In the genomic region with DNA sequence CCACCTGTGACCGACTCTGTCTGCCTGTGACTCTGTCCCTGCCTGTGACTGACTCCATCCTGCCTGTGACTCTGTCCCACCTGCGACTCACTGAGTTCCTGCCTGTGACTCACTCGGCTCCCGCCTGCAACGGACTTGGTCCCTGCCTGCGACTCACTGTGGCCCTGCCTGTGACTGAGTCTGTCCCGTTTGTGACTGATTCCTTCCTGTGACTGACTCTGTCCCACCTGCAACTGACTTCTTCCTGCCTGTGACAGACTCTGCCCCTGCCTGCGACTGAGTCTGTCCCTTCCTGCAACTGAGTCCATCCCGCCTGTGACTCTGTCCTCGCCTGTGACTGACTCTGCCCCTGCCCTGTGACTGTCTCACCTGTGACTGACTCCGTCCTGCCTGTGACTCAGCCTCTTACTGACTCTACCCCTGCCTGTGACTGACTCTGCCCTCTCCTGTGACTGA, we compare ENCODE assay signal across 9 cellular contexts. TPM values are rescaled to one million over a fixed set of nuclear protein-coding genes. Genes with fewer than 3 reads are reported as not detected.
DNase-seq lines count a peak whose midpoint lies in the region; ATAC-seq and TF ChIP-seq lines count a peak whose summit lies in the region.
"Had no signal": no experiment of that assay in that cellular context is flagged by ENCODE, and none has a peak within 500 bp of the region (broad histone marks: within the 10 kb centered on the region; RNA-seq: fewer than 3 reads in every experiment).

No MANE protein-coding gene starts in this region.

- H3K27ac ChIP-seq in breast epithelium (no peak overlapping the region), vagina (peak overlapping the region; percentile 3)

- H3K27me3 Mint-ChIP-seq in MCF 10A (ENCODE audit: insufficient read depth, unreplicated experiment) (no peaks in the 10 kb centered on the region), nephron progenitor cell (ENCODE audit: low read depth, poor library complexity) (no peaks in the 10 kb centered on the region)

- H3K4me1 Mint-ChIP-seq in MCF 10A (ENCODE audit: insufficient read depth, unreplicated experiment) (peaks cover 5% of the 10 kb centered on the region), nephron progenitor cell (no peaks in the 10 kb centered on the region)

- H3K4me1 ChIP-seq in breast epithelium (no peaks in the 10 kb centered on the region), vagina (no peaks in the 10 kb centered on the region)

- H3K9me3 Mint-ChIP-seq in MCF 10A (ENCODE audit: unreplicated experiment) (peaks cover 8% of the 10 kb centered on the region), nephron progenitor cell (peaks cover 14% of the 10 kb centered on the region)

- no TSS peak for BruUV-seq in MCF 10A (replicated peaks; lab: Mats Ljungman, UMichigan)

- CTCF ChIA-PET in MCF 10A (lab: Yijun Ruan, JAX): no interaction called here

- H3K27me3 ChIP-seq in breast epithelium: no peaks in the 10 kb centered on the region
- no peaks in the 10 kb centered on the region for H3K27me3 ChIP-seq in vagina

- TF ChIP-seq POLR2A in breast epithelium (IDR thresholded peaks at IDR 0.05) (no peak), vagina (IDR thresholded peaks at IDR 0.05) (no peak)

- TF ChIP-seq CTCF in MCF 10A (IDR thresholded peaks at IDR 0.05; ENCODE audit: unreplicated experiment) (no peak), breast epithelium (IDR thresholded peaks at IDR 0.05) (no peak), nephron progenitor cell (IDR thresholded peaks at IDR 0.05) (no peak), vagina (IDR thresholded peaks at IDR 0.05) (no peak)

- intact Hi-C loops in MCF 10A (cut with micrococcal nuclease) (no loop called here), breast epithelium (cut with DNase I; ENCODE audit: low total_unique reads) (no loop called here), vagina (cut with DNase I) (no loop called here)

- H3K4me3 Mint-ChIP-seq in MCF 10A (ENCODE audit: unreplicated experiment) (no peak overlapping the region), nephron progenitor cell (no peak overlapping the region)

- no peak overlapping the region for H3K4me3 ChIP-seq in breast epithelium
- no peak overlapping the region for H3K4me3 ChIP-seq in vagina

- no peak for DNase-seq in MCF 10A (ENCODE audit: unreplicated experiment)
- DNase-seq in breast epithelium (ENCODE audit: low spot score in 2 of 2): no peak
- DNase-seq in activated naive CD4-positive, alpha-beta T cell treated with anti-CD3 and anti-CD28 coated beads, Interleukin-2, amount 50 U/mL, for 16 hours: peak; percentile 67
- no peak for DNase-seq in nephron progenitor cell
- DNase-seq in vagina (ENCODE audit: extremely low spot score in 2 of 2): no peak
- no peak for DNase-seq in NCI-H82 (lab: John Stamatoyannopoulos, UW)
- DNase-seq in NCI-H2171 treated with DMSO at 0.1 percent for 48 hours (lab: John Stamatoyannopoulos, UW): no peak
- DNase-seq: AML-193 had no signal

- H3K36me3 ChIP-seq in breast epithelium (peaks cover 5% of the 10 kb centered on the region), vagina (peaks cover 0 to 72% of the 10 kb centered on the region in 2 donors)

- peak overlapping the region; percentile 82 for H3K27ac Mint-ChIP-seq in MCF 10A (ENCODE audit: low read depth, unreplicated experiment)
- peak overlapping the region; percentile 78 for H3K27ac Mint-ChIP-seq in nephron progenitor cell

- ATAC-seq in GM21825 (IDR thresholded peaks at IDR 0.05; ENCODE audit: unreplicated experiment): no peak

- H3K9me3 ChIP-seq in breast epithelium (no peaks in the 10 kb centered on the region), vagina (no peaks in the 10 kb centered on the region)

- H3K36me3 Mint-ChIP-seq in MCF 10A (ENCODE audit: insufficient read depth, unreplicated experiment): peaks cover 84% of the 10 kb centered on the region
- H3K36me3 Mint-ChIP-seq in nephron progenitor cell (ENCODE audit: low read depth): peaks cover 78% of the 10 kb centered on the region

- POLR2A ChIA-PET in MCF 10A (lab: Yijun Ruan, JAX): no interaction called here

RNA-seq across cellular contexts. Expression of gene UVSSA, which starts 9.6 kb away (rescaled TPM):
- total RNA-seq in MCF 10A (2022) (41.1 and 43.6 TPM in 2 replicates), breast epithelium (10 to 100 TPM; 13.9 to 22.9 (median 14.3) TPM), vagina (25.5 TPM)

RNA-seq across cellular contexts. Expression of gene MAEA, which starts 47.7 kb away (rescaled TPM):
- total RNA-seq in MCF 10A (2022) (78.8 and 89.6 TPM in 2 replicates), breast epithelium (10 to 100 TPM; 49.9 to 76.7 (median 62.3) TPM), vagina (103 TPM)
